Comparison of ENCODE assay signal across 11 cellular contexts in genomic region chr7:48094861-48095293, GRCh38. TPM values are rescaled to one million over a fixed set of nuclear protein-coding genes. Genes with fewer than 3 reads are reported as not detected.
DNase-seq lines count a peak whose midpoint lies in the region; ATAC-seq and TF ChIP-seq lines count a peak whose summit lies in the region.
"Had no signal": no experiment of that assay in that cellular context is flagged by ENCODE, and none has a peak within 500 bp of the region (broad histone marks: within the 10 kb centered on the region; RNA-seq: fewer than 3 reads in every experiment).

No MANE protein-coding gene starts in this region.

- H3K4me3 ChIP-seq in fibroblast of the aortic adventitia (ENCODE audit: low read depth, low read length) (no peak overlapping the region), thoracic aorta (no peak overlapping the region)

- no peak for ATAC-seq in activated CD8-positive, alpha-beta memory T cell treated with anti-CD3 and anti-CD28 coated beads, Interleukin-2, amount 10 ng/mL, durations not matched to agents 7 days and 5 days
- ATAC-seq in activated naive CD8-positive, alpha-beta T cell treated with anti-CD3 and anti-CD28 coated beads, Interleukin-2, amount 10 ng/mL, durations not matched to agents 7 days and 5 days (ENCODE audit: low read depth): no peak
- ATAC-seq in thoracic aorta (ENCODE audit: insufficient number of reproducible peaks, low FRiP score, low read depth) (no peak), GM21576 (IDR thresholded peaks at IDR 0.05; ENCODE audit: unreplicated experiment) (no peak)

- H3K9me3 Mint-ChIP-seq in activated CD8-positive, alpha-beta memory T cell treated with anti-CD3 and anti-CD28 coated beads, Interleukin-2, amount 10 ng/mL, durations not matched to agents 7 days and 5 days (ENCODE audit: low read depth): no peaks in the 10 kb centered on the region
- no peaks in the 10 kb centered on the region for H3K9me3 Mint-ChIP-seq in activated naive CD8-positive, alpha-beta T cell treated with anti-CD3 and anti-CD28 coated beads, Interleukin-2, amount 10 ng/mL, durations not matched to agents 7 days and 5 days

- peaks cover 3% of the 10 kb centered on the region for H3K36me3 ChIP-seq in thoracic aorta

- DNase-seq in activated CD8-positive, alpha-beta memory T cell treated with anti-CD3 and anti-CD28 coated beads, Interleukin-2, amount 10 ng/mL, durations not matched to agents 7 days and 5 days: no peak
- DNase-seq in activated CD8-positive, alpha-beta memory T cell treated with anti-CD3 and anti-CD28 coated beads for 24 hours: no peak
- no peak for DNase-seq in activated naive CD8-positive, alpha-beta T cell treated with anti-CD3 and anti-CD28 coated beads, Interleukin-2, amount 10 ng/mL, durations not matched to agents 7 days and 5 days
- peak; percentile 75 for DNase-seq in fibroblast of the aortic adventitia (ENCODE audit: low read depth)
- no peak for DNase-seq in thoracic aorta (ENCODE audit: low spot score)
- no peak for DNase-seq in NK-92 treated with Interleukin-12 subunit alpha and Interleukin-12 subunit beta, amount 100 ng/mL, for 24 hours (lab: John Stamatoyannopoulos, UW)
- no peak for DNase-seq in iPS-NIHi7 (ENCODE audit: extremely low spot score)
- DNase-seq: NCI-H2081, small intestine had no signal

- H3K4me1 Mint-ChIP-seq in activated CD8-positive, alpha-beta memory T cell treated with anti-CD3 and anti-CD28 coated beads, Interleukin-2, amount 10 ng/mL, durations not matched to agents 7 days and 5 days: peaks cover 88% of the 10 kb centered on the region
- peaks cover 56% of the 10 kb centered on the region for H3K4me1 Mint-ChIP-seq in activated naive CD8-positive, alpha-beta T cell treated with anti-CD3 and anti-CD28 coated beads, Interleukin-2, amount 10 ng/mL, durations not matched to agents 7 days and 5 days

- TF ChIP-seq CTCF in fibroblast of the aortic adventitia (IDR thresholded peaks at IDR 0.05; ENCODE audit: insufficient read depth, low read length): no peak
- TF ChIP-seq CTCF in thoracic aorta (IDR thresholded peaks at IDR 0.05): no peak

- no peaks in the 10 kb centered on the region for H3K9me3 ChIP-seq in thoracic aorta

- peaks cover 83% of the 10 kb centered on the region for H3K36me3 Mint-ChIP-seq in activated CD8-positive, alpha-beta memory T cell treated with anti-CD3 and anti-CD28 coated beads, Interleukin-2, amount 10 ng/mL, durations not matched to agents 7 days and 5 days
- peaks cover 60% of the 10 kb centered on the region for H3K36me3 Mint-ChIP-seq in activated naive CD8-positive, alpha-beta T cell treated with anti-CD3 and anti-CD28 coated beads, Interleukin-2, amount 10 ng/mL, durations not matched to agents 7 days and 5 days

- no peaks in the 10 kb centered on the region for H3K27me3 Mint-ChIP-seq in activated CD8-positive, alpha-beta memory T cell treated with anti-CD3 and anti-CD28 coated beads, Interleukin-2, amount 10 ng/mL, durations not matched to agents 7 days and 5 days
- no peaks in the 10 kb centered on the region for H3K27me3 Mint-ChIP-seq in activated naive CD8-positive, alpha-beta T cell treated with anti-CD3 and anti-CD28 coated beads, Interleukin-2, amount 10 ng/mL, durations not matched to agents 7 days and 5 days

- no peak overlapping the region for H3K4me3 Mint-ChIP-seq in activated CD8-positive, alpha-beta memory T cell treated with anti-CD3 and anti-CD28 coated beads, Interleukin-2, amount 10 ng/mL, durations not matched to agents 7 days and 5 days
- no peak overlapping the region for H3K4me3 Mint-ChIP-seq in activated naive CD8-positive, alpha-beta T cell treated with anti-CD3 and anti-CD28 coated beads, Interleukin-2, amount 10 ng/mL, durations not matched to agents 7 days and 5 days

- POLR2A ChIA-PET in activated naive CD8-positive, alpha-beta T cell treated with anti-CD3 and anti-CD28 coated beads, Interleukin-2, amount 10 ng/mL, durations not matched to agents 7 days and 5 days (lab: Charles Lee): interaction anchor here (2.0 to 3.0 kb wide), 2 partner anchors 9 to 103 kb away, joined by 11 to 14 read pairs; no protein-coding TSS in a partner anchor

- no peaks in the 10 kb centered on the region for H3K27me3 ChIP-seq in thoracic aorta (replicated peaks; ENCODE audit: insufficient read depth)

- peak overlapping the region; percentile 73 for H3K27ac Mint-ChIP-seq in activated CD8-positive, alpha-beta memory T cell treated with anti-CD3 and anti-CD28 coated beads, Interleukin-2, amount 10 ng/mL, durations not matched to agents 7 days and 5 days
- H3K27ac Mint-ChIP-seq in activated naive CD8-positive, alpha-beta T cell treated with anti-CD3 and anti-CD28 coated beads, Interleukin-2, amount 10 ng/mL, durations not matched to agents 7 days and 5 days: peak overlapping the region; percentile 64

- CTCF ChIA-PET in activated CD8-positive, alpha-beta memory T cell treated with anti-CD3 and anti-CD28 coated beads, Interleukin-2, amount 10 ng/mL, durations not matched to agents 7 days and 5 days (lab: Charles Lee): interaction anchor here (2.8 to 2.9 kb wide), 2 partner anchors 15 to 104 kb away, joined by 14 to 19 read pairs; no protein-coding TSS in a partner anchor

- H3K27ac ChIP-seq in thoracic aorta: peak overlapping the region; percentile 43 to 54

- peaks cover 27 to 40% of the 10 kb centered on the region in 2 donors for H3K4me1 ChIP-seq in thoracic aorta (ENCODE audit: control insufficient read depth in 1 of 2, low read depth in 2 of 2)

RNA-seq across cellular contexts. Expression of gene UPP1, which starts 5.8 kb away (rescaled TPM):
- 10 to 100 TPM; 57.9 to 87.6 TPM for total RNA-seq in activated CD8-positive, alpha-beta memory T cell treated with anti-CD3 and anti-CD28 coated beads, Interleukin-2, amount 10 ng/mL, durations not matched to agents 7 days and 5 days
- 10 to 100 TPM; 50.4 to 55.1 TPM for total RNA-seq in activated naive CD8-positive, alpha-beta T cell treated with anti-CD3 and anti-CD28 coated beads, Interleukin-2, amount 10 ng/mL, durations not matched to agents 7 days and 5 days
- 3.5 and 12.4 TPM in 2 replicates for total RNA-seq in fibroblast of the aortic adventitia (ENCODE audit: low replicate concordance)
- total RNA-seq in thoracic aorta: 10 to 100 TPM; 18.0 to 66.1 TPM

RNA-seq across cellular contexts. Expression of gene C7orf57, which starts 59.5 kb away (rescaled TPM):
- total RNA-seq in activated CD8-positive, alpha-beta memory T cell treated with anti-CD3 and anti-CD28 coated beads, Interleukin-2, amount 10 ng/mL, durations not matched to agents 7 days and 5 days: under 1 TPM; 0.12 to 0.15 TPM
- total RNA-seq in activated naive CD8-positive, alpha-beta T cell treated with anti-CD3 and anti-CD28 coated beads, Interleukin-2, amount 10 ng/mL, durations not matched to agents 7 days and 5 days: under 1 TPM; 0.14 to 0.40 TPM
- total RNA-seq in fibroblast of the aortic adventitia (ENCODE audit: low replicate concordance) (0.09 TPM in 1 of 2 replicates, not detected in the other), thoracic aorta (not detected)
- total RNA-seq: liver had no signal
